Comparison of ENCODE assay signal across 8 cellular contexts in genomic region chr1:201022824-201023516, GRCh38. TPM values are rescaled to one million over a fixed set of nuclear protein-coding genes. Genes with fewer than 3 reads are reported as not detected.
A peak's percentile ranks its signal among the peaks of the same experiment; 100 is the strongest.
DNase-seq lines count a peak whose midpoint lies in the region; ATAC-seq, FAIRE-seq and TF ChIP-seq lines count a peak whose summit lies in the region.

No MANE protein-coding gene starts in this region.

- peak in 7 of 56 donors; percentile 10 to 19 (median 11) for TF ChIP-seq CTCF in dorsolateral prefrontal cortex (IDR thresholded peaks at IDR 0.05 in 54 of 56, conservative IDR thresholded peaks at IDR 0.05 in 2 of 56; ENCODE audit: low read depth in 1 of 56, partially characterized antibody in 56 of 56)

- peaks cover 17% of the 10 kb centered on the region for H3K36me3 Mint-ChIP-seq in activated CD4-positive, alpha-beta T cell treated with anti-CD3 and anti-CD28 coated beads for 36 hours (ENCODE audit: low read depth)

- H3K4me3 Mint-ChIP-seq in activated CD4-positive, alpha-beta T cell treated with anti-CD3 and anti-CD28 coated beads for 36 hours, result peak overlapping the region; percentile 99

- intact Hi-C loops in activated CD4-positive, alpha-beta T cell treated with anti-CD3 and anti-CD28 coated beads for 36 hours (cut with DNase I, micrococcal nuclease), result loop anchor here (1.0 to 10.0 kb wide), 4 partner anchors 44 to 618 kb away; partner anchors contain the start of gene CAMSAP2 (in 1 of the 2)
- intact Hi-C loops in dorsolateral prefrontal cortex (cut with DNase I), result no loop called here

- peak overlapping the region; percentile 99 for H3K27ac Mint-ChIP-seq in activated CD4-positive, alpha-beta T cell treated with anti-CD3 and anti-CD28 coated beads for 36 hours

- H3K4me1 ChIP-seq in muscle layer of duodenum (ENCODE audit: control insufficient read depth in 1 of 2, insufficient read depth in 2 of 2, low read length in 2 of 2), result peaks cover 15 to 46% of the 10 kb centered on the region in 2 donors

- H3K27me3 ChIP-seq in dorsolateral prefrontal cortex (no peaks in the 10 kb centered on the region), muscle layer of duodenum (ENCODE audit: low read depth, low read length) (no peaks in the 10 kb centered on the region)

- CTCF ChIA-PET in activated CD4-positive, alpha-beta T cell treated with anti-CD3 and anti-CD28 coated beads for 36 hours (lab: Charles Lee), result interaction anchor here (0.6 to 2.0 kb wide), 9 partner anchors 8 to 484 kb away, joined by 3 to 13 read pairs (median 3); no protein-coding TSS in a partner anchor

- ATAC-seq in activated CD4-positive, alpha-beta T cell treated with anti-CD3 and anti-CD28 coated beads for 36 hours, result no peak
- no peak for ATAC-seq in HG03175 (IDR thresholded peaks at IDR 0.05; ENCODE audit: unreplicated experiment)
- no peak for ATAC-seq in HG02610 (IDR thresholded peaks at IDR 0.05; ENCODE audit: unreplicated experiment)

- DNase-seq in activated CD4-positive, alpha-beta T cell treated with anti-CD3 and anti-CD28 coated beads for 36 hours, result peak; percentile 65
- no peak for DNase-seq in activated CD4-positive, alpha-beta T cell treated with anti-CD3 and anti-CD28 coated beads, Interleukin-2, amount 50 U/mL, for 1 hour
- DNase-seq in T-helper 22 cell (ENCODE audit: low read depth), result peak; percentile 22
- peak in 1 of 10 donors; percentile 22 for DNase-seq in dorsolateral prefrontal cortex
- peak; percentile 32 for DNase-seq in urothelium cell line (ENCODE audit: low spot score)

- peaks cover 79% of the 10 kb centered on the region for H3K4me1 Mint-ChIP-seq in activated CD4-positive, alpha-beta T cell treated with anti-CD3 and anti-CD28 coated beads for 36 hours

- H3K4me3 ChIP-seq in dorsolateral prefrontal cortex (peak overlapping the region; percentile 43 to 85 (median 73)), muscle layer of duodenum (ENCODE audit: low read depth in 1 of 2, low read length in 2 of 2) (peak overlapping the region; percentile 47 to 65)

- no peaks in the 10 kb centered on the region for H3K36me3 ChIP-seq in muscle layer of duodenum (ENCODE audit: control insufficient read depth in 1 of 2, insufficient read depth in 2 of 2, low read length in 2 of 2)

- H3K27me3 Mint-ChIP-seq in activated CD4-positive, alpha-beta T cell treated with anti-CD3 and anti-CD28 coated beads for 36 hours, result no peaks in the 10 kb centered on the region

- H3K9me3 Mint-ChIP-seq in activated CD4-positive, alpha-beta T cell treated with anti-CD3 and anti-CD28 coated beads for 36 hours (ENCODE audit: low read depth), result no peaks in the 10 kb centered on the region

- FAIRE-seq in urothelium cell line (lab: Jason Lieb, UNC), result no peak

- POLR2A ChIA-PET in activated CD4-positive, alpha-beta T cell treated with anti-CD3 and anti-CD28 coated beads for 36 hours (lab: Charles Lee), result interaction anchor here (0.8 kb wide), 1 partner anchor 17 kb away, joined by 3 read pairs; no protein-coding TSS in a partner anchor

- H3K27ac ChIP-seq in dorsolateral prefrontal cortex (peak overlapping the region in 57 of 59 donors; percentile 9 to 88 (median 75)), muscle layer of duodenum (ENCODE audit: low read length) (no peak overlapping the region)

- no peaks in the 10 kb centered on the region for H3K9me3 ChIP-seq in muscle layer of duodenum (ENCODE audit: control insufficient read depth in 1 of 2, low read length in 2 of 2)

RNA-seq across cellular contexts. Expression of gene KIF21B, which starts 0.5 kb away (rescaled TPM):
- 10 to 100 TPM; 62.8 to 67.1 TPM for total RNA-seq in activated CD4-positive, alpha-beta T cell treated with anti-CD3 and anti-CD28 coated beads for 36 hours
- total RNA-seq in dorsolateral prefrontal cortex, result 10 to 100 TPM; 21.8 to 76.7 (median 45.0) TPM

Comparison
In these comparisons a context has a peak if more than half of its experiments do, and no peak if none do; other contexts are left out.
1. intact Hi-C loops: an anchor here in activated CD4-positive, alpha-beta T cell treated with anti-CD3 and anti-CD28 coated beads for 36 hours (1.0 to 10.0 kb wide); none called in dorsolateral prefrontal cortex.